24 cellular contexts compared by ENCODE assay signal in the genomic region with DNA sequence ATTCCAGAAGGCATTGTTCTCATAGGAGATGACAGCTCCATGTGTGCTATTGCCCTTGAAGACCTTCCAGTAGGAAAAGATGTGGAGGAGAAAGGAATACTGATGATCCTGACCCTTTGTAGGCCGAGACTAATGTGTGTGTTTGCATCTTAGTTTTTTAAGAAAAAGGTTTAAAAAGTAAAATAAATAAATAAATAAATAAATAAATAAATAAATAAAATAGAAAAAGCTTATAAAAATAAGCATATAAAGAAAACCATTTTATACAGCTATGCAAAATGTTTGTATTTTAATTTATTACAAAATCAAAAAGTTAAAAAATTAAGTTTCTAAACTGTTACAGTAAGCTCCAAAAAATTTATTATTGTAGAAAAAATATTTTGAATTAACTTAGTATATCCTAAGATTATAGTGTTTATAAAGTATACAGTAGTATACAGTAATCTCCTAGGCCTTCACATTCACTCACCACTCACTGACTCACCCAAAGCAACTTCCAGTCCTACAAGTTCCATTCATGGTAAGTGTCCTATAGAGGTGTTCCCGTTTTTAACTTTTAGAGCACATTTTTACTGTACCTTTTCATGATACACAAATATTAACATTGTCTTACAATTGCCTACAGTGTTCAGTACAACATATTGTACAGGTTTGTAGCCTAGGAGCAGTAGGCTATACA.
"Had no signal": no experiment of that assay in that cellular context is flagged by ENCODE, and none has a peak within 500 bp of the region (broad histone marks: within the 10 kb centered on the region; RNA-seq: fewer than 3 reads in every experiment).

No MANE protein-coding gene starts in this region.

- DNase-seq: activated CD4-positive, alpha-beta T cell treated with anti-CD3 and anti-CD28 coated beads for 4 hours; activated CD4-positive, alpha-beta T cell treated with anti-CD3 and anti-CD28 coated beads, Interleukin-2, amount 50 U/mL, for 4 hours; activated effector memory CD4-positive, alpha-beta T cell treated with Interleukin-2 at 50 U/mL for 16 hours; activated naive CD4-positive, alpha-beta T cell treated with Interleukin-2 at 50 U/mL for 16 hours; anterior cingulate cortex; cerebellar nuclear complex; cortex of kidney; effector memory CD8-positive, alpha-beta T cell; foreskin keratinocyte; natural killer cell; occipital lobe; right cardiac atrium; stimulated activated CD4-positive, alpha-beta T cell treated with anti-CD3 and anti-CD28 coated beads, Interleukin-15, amount 100 ng/mL, for 24 hours; stimulated activated CD4-positive, alpha-beta T cell treated with anti-CD3 and anti-CD28 coated beads, Interleukin-2, amount 100 ng/mL, for 24 hours; stimulated activated naive CD4-positive, alpha-beta T cell; T-helper 1 cell; tibial artery had no signal

- H3K9me3 ChIP-seq: esophagus muscularis mucosa had no signal

- H3K27me3 ChIP-seq: cardiac muscle cell, esophagus muscularis mucosa, foreskin keratinocyte, neural progenitor cell, suprapubic skin, tibial artery had no signal

- H3K4me1 ChIP-seq: neural progenitor cell, suprapubic skin, tibial artery had no signal

- H3K9ac ChIP-seq: neural progenitor cell had no signal

- H3K4me2 ChIP-seq: neural progenitor cell had no signal

- H3K4me3 ChIP-seq: cardiac muscle cell, esophagus muscularis mucosa, neural progenitor cell, suprapubic skin, tibial artery had no signal

- H3K36me3 ChIP-seq: cardiac muscle cell, esophagus muscularis mucosa, neural progenitor cell, suprapubic skin, tibial artery had no signal

- H2AFZ ChIP-seq: neural progenitor cell had no signal

- FAIRE-seq: endothelial cell of umbilical vein, keratinocyte had no signal

- H3K27ac ChIP-seq: cardiac muscle cell, esophagus muscularis mucosa, foreskin keratinocyte, neural progenitor cell, suprapubic skin, tibial artery, VCaP had no signal

- ATAC-seq: effector memory CD8-positive, alpha-beta T cell; foreskin keratinocyte; natural killer cell; right cardiac atrium had no signal
